ENCODE assay signal across 18 cellular contexts in genomic region chr3:143255725-143256124, GRCh38.
"Had no signal": no experiment of that assay in that cellular context is flagged by ENCODE, and none has a peak within 500 bp of the region (broad histone marks: within the 10 kb centered on the region; RNA-seq: fewer than 3 reads in every experiment).

No MANE protein-coding gene starts in this region.

- DNase-seq: Karpas-422, KG1, MG63, NCI-H1092 treated with DMSO at 0.1 percent for 48 hours, NCI-H1436, NCI-H187, NCI-H2029, NCI-H2081 treated with DMSO at 0.1 percent for 48 hours, NCI-H2171, NCI-H226, NCI-H446, NCI-H510A, NCI-H524 treated with DMSO at 0.1 percent for 48 hours, NCI-H69, NCI-H774, SHP77, SK-N-SH, SW 1271 had no signal
